Comparison of ENCODE assay signal across 15 cellular contexts in the genomic region with DNA sequence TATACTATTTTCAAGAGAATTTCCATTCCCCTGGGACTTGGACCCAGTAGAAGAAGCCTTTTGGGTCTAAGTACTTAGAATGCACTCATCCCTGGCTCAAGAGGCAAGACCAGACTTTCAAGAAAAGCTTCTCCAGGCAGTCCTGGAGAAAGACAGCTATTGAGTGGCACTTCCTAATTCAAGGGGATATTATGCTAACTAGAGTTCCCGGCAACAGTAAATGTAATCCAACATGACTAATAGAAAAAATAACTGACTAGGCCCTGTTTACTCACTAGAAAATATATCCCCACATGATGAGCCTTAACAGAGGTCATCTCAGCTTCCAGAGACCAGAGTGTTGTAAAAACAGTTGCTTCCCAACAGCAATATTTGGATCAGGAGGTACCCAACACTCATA. TPM values are rescaled to one million over a fixed set of nuclear protein-coding genes. Genes with fewer than 3 reads are reported as not detected.
DNase-seq lines count a peak whose midpoint lies in the region; ATAC-seq and TF ChIP-seq lines count a peak whose summit lies in the region.
"Had no signal": no experiment of that assay in that cellular context is flagged by ENCODE, and none has a peak within 500 bp of the region (broad histone marks: within the 10 kb centered on the region; RNA-seq: fewer than 3 reads in every experiment).

No MANE protein-coding gene starts in this region.

- peak; percentile 95 for DNase-seq in DMS79 treated with DMSO at 0.1 percent for 48 hours (lab: John Stamatoyannopoulos, UW)
- DNase-seq in RPMI7951 (ENCODE audit: low read depth): peak; percentile 46
- no peak for DNase-seq in esophagus squamous epithelium (lab: John Stamatoyannopoulos, UW)
- peak; percentile 86 for DNase-seq in renal cortical epithelial cell (ENCODE audit: low read depth)
- no peak for DNase-seq in NCI-H526 treated with DMSO at 0.1 percent for 48 hours (lab: John Stamatoyannopoulos, UW)
- DNase-seq in inferior parietal cortex (ENCODE audit: extremely low spot score): no peak
- no peak for DNase-seq in gastrocnemius medialis
- DNase-seq: activated CD4-positive, alpha-beta memory T cell treated with anti-CD3 and anti-CD28 coated beads for 36 hours; effector CD8-positive, alpha-beta T cell; immature natural killer cell; NCI-H748 treated with DMSO at 0.1 percent for 48 hours; stimulated activated CD4-positive, alpha-beta T cell treated with anti-CD3 and anti-CD28 coated beads, Interleukin-1b, Interleukin-23, amount 100 ng/mL, for 48 hours; stimulated activated naive CD4-positive, alpha-beta T cell treated with Interleukin-2 at 50 U/mL for 16 hours had no signal

- peak overlapping the region; percentile 21 to 60 (median 54) for H3K27ac ChIP-seq in esophagus squamous epithelium
- no peak overlapping the region for H3K27ac ChIP-seq in gastrocnemius medialis
- H3K27ac ChIP-seq: C4-2B had no signal

- no peaks in the 10 kb centered on the region for H3K27me3 ChIP-seq in esophagus squamous epithelium
- no peaks in the 10 kb centered on the region for H3K27me3 ChIP-seq in gastrocnemius medialis

- TF ChIP-seq POLR2A in esophagus squamous epithelium (IDR thresholded peaks at IDR 0.05) (no peak), gastrocnemius medialis (IDR thresholded peaks at IDR 0.05) (no peak)

- H3K4me1 ChIP-seq in esophagus squamous epithelium (peaks cover 4 to 64% (median 31%) of the 10 kb centered on the region in 3 donors), gastrocnemius medialis (peaks cover 0 to 11% of the 10 kb centered on the region in 2 donors)

- no peaks in the 10 kb centered on the region for H3K36me3 ChIP-seq in esophagus squamous epithelium
- H3K36me3 ChIP-seq in gastrocnemius medialis: no peaks in the 10 kb centered on the region

- intact Hi-C loops in esophagus squamous epithelium (cut with DNase I) (no loop called here), gastrocnemius medialis (cut with DNase I; ENCODE audit: low total_unique reads) (no loop called here)

- no peaks in the 10 kb centered on the region for H3K9me3 ChIP-seq in esophagus squamous epithelium
- H3K9me3 ChIP-seq in gastrocnemius medialis: no peaks in the 10 kb centered on the region

- no peak for ATAC-seq in HG03139 (IDR thresholded peaks at IDR 0.05; ENCODE audit: unreplicated experiment)
- no peak for ATAC-seq in gastrocnemius medialis

- H3K4me3 ChIP-seq in esophagus squamous epithelium (no peak overlapping the region), gastrocnemius medialis (no peak overlapping the region)

- TF ChIP-seq CTCF in esophagus squamous epithelium (IDR thresholded peaks at IDR 0.05) (no peak), gastrocnemius medialis (IDR thresholded peaks at IDR 0.05 in 4 of 5, conservative IDR thresholded peaks at IDR 0.05 in 1 of 5) (no peak)

- 31% methylated on average over 1 of the region's 1 CpG for WGBS in esophagus squamous epithelium, 2 donors

- in situ Hi-C loops in gastrocnemius medialis (cut with MboI; ENCODE audit: low sequenced_read_pairs in 4 of 4): no loop called here

RNA-seq across cellular contexts. Expression of a gene that starts 47.2 kb away (rescaled TPM):
- 36.5 and 46.2 TPM in 2 replicates for total RNA-seq in RPMI7951 (2014; rRNA removed; shearing (Covaris generic))
- total RNA-seq in esophagus squamous epithelium: 10 to 100 TPM in 3 of 4 donors, 1 to 10 TPM in 1; 9.8 to 37.2 (median 23.1) TPM
- total RNA-seq in renal cortical epithelial cell: 40.7 and 56.3 TPM in 2 replicates
- 10 to 100 TPM; 13.8 to 33.5 (median 25.0) TPM for total RNA-seq in gastrocnemius medialis

Comparison
In these comparisons a context has a peak if more than half of its experiments do, and no peak if none do; other contexts are left out.
1. DNase-seq: peak in DMS79 treated with DMSO at 0.1 percent for 48 hours (single experiment), RPMI7951 (single experiment) and renal cortical epithelial cell (single experiment); none in esophagus squamous epithelium (single experiment), NCI-H526 treated with DMSO at 0.1 percent for 48 hours (single experiment), inferior parietal cortex (single experiment) and gastrocnemius medialis (0 of 2).
2. H3K27ac ChIP-seq: peak in esophagus squamous epithelium (4 of 4); none in gastrocnemius medialis (0 of 4).